In the genomic region with DNA sequence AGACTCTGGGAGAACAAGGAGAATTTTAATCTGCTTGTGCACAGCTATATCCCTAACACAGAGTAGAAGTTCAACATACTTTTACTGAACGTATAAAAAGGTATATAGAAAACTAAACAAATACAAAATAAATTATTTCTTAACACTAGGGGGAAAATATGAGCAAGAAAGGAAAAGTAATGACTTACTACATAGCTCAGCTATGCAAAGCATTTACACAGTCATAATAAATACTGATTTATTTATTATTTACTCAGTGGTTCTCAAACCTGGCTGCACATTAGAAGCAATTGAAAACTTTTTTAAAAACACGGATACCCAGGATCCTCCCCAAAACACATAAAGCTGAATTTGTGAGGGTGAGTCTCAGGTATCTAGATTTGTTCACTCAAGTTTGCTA, we compare ENCODE assay signal across 16 cellular contexts.
A peak's percentile ranks its signal among the peaks of the same experiment; 100 is the strongest.
DNase-seq lines count a peak whose midpoint lies in the region; ATAC-seq and TF ChIP-seq lines count a peak whose summit lies in the region.
"Had no signal": no experiment of that assay in that cellular context is flagged by ENCODE, and none has a peak within 500 bp of the region (broad histone marks: within the 10 kb centered on the region; RNA-seq: fewer than 3 reads in every experiment).

No MANE protein-coding gene starts in this region.

- no peak overlapping the region for H3K27ac Mint-ChIP-seq in activated CD8-positive, alpha-beta T cell treated with anti-CD3 and anti-CD28 coated beads, Interleukin-2, amount 10 ng/mL, durations not matched to agents 7 days and 5 days
- H3K27ac Mint-ChIP-seq in T-cell, result no peak overlapping the region
- H3K27ac Mint-ChIP-seq: GM23338 had no signal

- POLR2A ChIA-PET in activated CD8-positive, alpha-beta T cell treated with anti-CD3 and anti-CD28 coated beads, Interleukin-2, amount 10 ng/mL, durations not matched to agents 7 days and 5 days (lab: Charles Lee), result interaction anchor here (0.7 kb wide), 1 partner anchor 16 kb away, joined by 4 read pairs; no protein-coding TSS in a partner anchor
- POLR2A ChIA-PET in T-cell (lab: Charles Lee), result interaction anchor here in 1 of 2 donors (0.6 kb wide), 1 partner anchor 69 kb away, joined by 3 read pairs; no protein-coding TSS in a partner anchor

- H3K27me3 Mint-ChIP-seq in activated CD8-positive, alpha-beta T cell treated with anti-CD3 and anti-CD28 coated beads, Interleukin-2, amount 10 ng/mL, durations not matched to agents 7 days and 5 days (ENCODE audit: low read depth), result peaks cover 35% of the 10 kb centered on the region
- H3K27me3 Mint-ChIP-seq in T-cell, result peaks cover 16 to 24% of the 10 kb centered on the region in 2 donors

- no peak overlapping the region for H3K4me3 ChIP-seq in choroid plexus epithelial cell (ENCODE audit: low read depth, low read length)
- H3K4me3 ChIP-seq: BLaER1 treated with 17β-estradiol and CSF1 and Interleukin-3, amounts not matched to agents 10 nM and 100 nM; GM23338 had no signal

- no peaks in the 10 kb centered on the region for H3K36me3 Mint-ChIP-seq in activated CD8-positive, alpha-beta T cell treated with anti-CD3 and anti-CD28 coated beads, Interleukin-2, amount 10 ng/mL, durations not matched to agents 7 days and 5 days (ENCODE audit: low read depth)
- H3K36me3 Mint-ChIP-seq in T-cell, result no peaks in the 10 kb centered on the region

- CTCF ChIA-PET in activated CD8-positive, alpha-beta T cell treated with anti-CD3 and anti-CD28 coated beads, Interleukin-2, amount 10 ng/mL, durations not matched to agents 7 days and 5 days (lab: Charles Lee), result no interaction called here
- CTCF ChIA-PET in T-cell (lab: Charles Lee), result no interaction called here

- no peaks in the 10 kb centered on the region for H3K9me3 Mint-ChIP-seq in activated CD8-positive, alpha-beta T cell treated with anti-CD3 and anti-CD28 coated beads, Interleukin-2, amount 10 ng/mL, durations not matched to agents 7 days and 5 days (ENCODE audit: insufficient read depth)
- H3K9me3 Mint-ChIP-seq in T-cell, result no peaks in the 10 kb centered on the region
- H3K9me3 Mint-ChIP-seq: GM23338 had no signal

- H3K4me3 Mint-ChIP-seq in activated CD8-positive, alpha-beta T cell treated with anti-CD3 and anti-CD28 coated beads, Interleukin-2, amount 10 ng/mL, durations not matched to agents 7 days and 5 days, result no peak overlapping the region
- H3K4me3 Mint-ChIP-seq in T-cell, result no peak overlapping the region
- H3K4me3 Mint-ChIP-seq: GM23338 had no signal

- no peak for TF ChIP-seq CTCF in choroid plexus epithelial cell (conservative IDR thresholded peaks at IDR 0.05; ENCODE audit: low read depth, low read length)

- DNase-seq in EH (ENCODE audit: low read depth), result peak; percentile 13
- DNase-seq in M059J (ENCODE audit: low read depth), result peak; percentile 2
- DNase-seq in choroid plexus epithelial cell (ENCODE audit: low read depth), result peak; percentile 19
- peak; percentile 6 for DNase-seq in kidney tubule cell (ENCODE audit: low spot score)
- DNase-seq in activated CD8-positive, alpha-beta T cell treated with anti-CD3 and anti-CD28 coated beads, Interleukin-2, amount 10 ng/mL, durations not matched to agents 7 days and 5 days, result no peak
- no peak for DNase-seq in T-cell
- DNase-seq in DMS153 (lab: John Stamatoyannopoulos, UW), result no peak
- no peak for DNase-seq in stimulated activated CD4-positive, alpha-beta T cell treated with anti-CD3 and anti-CD28 coated beads, Interleukin-1b, Interleukin-23, amount 100 ng/mL, for 48 hours
- DNase-seq: MM.1S, NCI-H1105 treated with DMSO at 0.1 percent for 48 hours, NCI-H187 treated with DMSO at 0.1 percent for 48 hours, NCI-H2171 treated with DMSO at 0.1 percent for 48 hours, NCI-H510A, SHP77 treated with DMSO at 0.1 percent for 48 hours had no signal

- ATAC-seq in activated CD8-positive, alpha-beta T cell treated with anti-CD3 and anti-CD28 coated beads, Interleukin-2, amount 10 ng/mL, durations not matched to agents 7 days and 5 days, result no peak
- ATAC-seq in T-cell (replicated peaks in 1 of 4), result no peak
- ATAC-seq: GM23338 had no signal

- no peaks in the 10 kb centered on the region for H3K4me1 Mint-ChIP-seq in activated CD8-positive, alpha-beta T cell treated with anti-CD3 and anti-CD28 coated beads, Interleukin-2, amount 10 ng/mL, durations not matched to agents 7 days and 5 days (ENCODE audit: low read depth)
- no peaks in the 10 kb centered on the region for H3K4me1 Mint-ChIP-seq in T-cell

Comparison
In these comparisons a context has a peak if more than half of its experiments do, and no peak if none do; other contexts are left out.
1. DNase-seq: peak in EH (single experiment), M059J (single experiment), choroid plexus epithelial cell (single experiment) and kidney tubule cell (single experiment); none in activated CD8-positive, alpha-beta T cell treated with anti-CD3 and anti-CD28 coated beads, Interleukin-2, amount 10 ng/mL, durations not matched to agents 7 days and 5 days (single experiment), T-cell (0 of 34), DMS153 (single experiment) and stimulated activated CD4-positive, alpha-beta T cell treated with anti-CD3 and anti-CD28 coated beads, Interleukin-1b, Interleukin-23, amount 100 ng/mL, for 48 hours (single experiment).